Comparison of ENCODE assay signal across 7 cellular contexts in the genomic region with DNA sequence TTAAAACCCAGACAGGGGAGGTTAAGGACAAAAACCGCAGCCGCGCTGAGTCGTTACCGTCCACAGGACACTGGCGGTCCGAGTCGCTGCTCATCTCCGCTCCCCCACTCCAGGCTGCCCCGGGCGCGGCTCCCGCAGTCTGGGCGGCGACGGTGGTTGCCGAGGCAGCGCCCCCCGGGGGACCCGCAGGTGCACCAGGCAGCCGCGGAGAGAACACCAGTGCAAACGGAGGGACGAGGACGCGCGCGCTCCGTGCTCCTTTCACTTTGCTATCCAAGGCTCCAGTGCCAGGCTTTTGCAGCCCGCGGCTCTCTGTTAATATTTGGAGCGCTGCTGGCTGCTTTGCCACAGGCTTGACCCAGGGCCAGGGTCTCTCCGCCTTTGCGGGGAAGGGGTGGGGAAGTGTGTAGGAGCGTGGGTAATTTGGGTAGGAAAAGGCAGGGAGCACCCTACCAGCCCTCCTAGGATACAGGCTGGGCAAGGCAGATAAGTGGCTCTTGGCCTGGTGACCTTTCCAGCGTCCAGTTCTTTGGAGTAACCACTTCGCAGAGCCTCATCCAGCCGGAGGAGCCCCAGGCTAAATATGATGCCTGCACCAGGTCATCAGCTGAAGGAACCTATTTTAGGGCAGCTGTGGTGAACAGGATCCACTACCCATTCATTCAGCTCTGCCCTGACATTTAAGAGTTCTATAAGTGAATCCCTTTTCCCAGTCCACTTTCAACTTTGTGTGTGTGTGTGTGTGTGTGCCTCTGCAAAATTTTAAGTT. TPM values are rescaled to one million over a fixed set of nuclear protein-coding genes. Genes with fewer than 3 reads are reported as not detected.
A peak's percentile ranks its signal among the peaks of the same experiment; 100 is the strongest.
DNase-seq lines count a peak whose midpoint lies in the region; ATAC-seq, FAIRE-seq and TF ChIP-seq lines count a peak whose summit lies in the region.

A gene with protein sequence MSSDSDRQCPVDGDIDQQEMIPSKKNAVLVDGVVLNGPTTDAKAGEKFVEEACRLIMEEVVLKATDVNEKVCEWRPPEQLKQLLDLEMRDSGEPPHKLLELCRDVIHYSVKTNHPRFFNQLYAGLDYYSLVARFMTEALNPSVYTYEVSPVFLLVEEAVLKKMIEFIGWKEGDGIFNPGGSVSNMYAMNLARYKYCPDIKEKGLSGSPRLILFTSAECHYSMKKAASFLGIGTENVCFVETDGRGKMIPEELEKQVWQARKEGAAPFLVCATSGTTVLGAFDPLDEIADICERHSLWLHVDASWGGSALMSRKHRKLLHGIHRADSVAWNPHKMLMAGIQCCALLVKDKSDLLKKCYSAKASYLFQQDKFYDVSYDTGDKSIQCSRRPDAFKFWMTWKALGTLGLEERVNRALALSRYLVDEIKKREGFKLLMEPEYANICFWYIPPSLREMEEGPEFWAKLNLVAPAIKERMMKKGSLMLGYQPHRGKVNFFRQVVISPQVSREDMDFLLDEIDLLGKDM (minus strand): TSS at position 141 of the 769 bp plus-strand sequence. CDS start 47 bp downstream, at position 94.

- FAIRE-seq in bronchial epithelial cell (lab: Jason Lieb, UNC): no peak

- H2AFZ ChIP-seq in GM23248 (peak within 1 kb of the TSS; percentile 76), PC-3 (ENCODE audit: low read length) (peak within 1 kb of the TSS; percentile 87)

- no peaks in the 10 kb centered on the region for H3K36me3 Mint-ChIP-seq in stimulated activated naive B cell treated with anti-CD40 and anti-IgM and Interleukin-4, amounts not matched to agents 10 μg/mL and 1 μg/mL and 100 μg/mL, for 72 hours

- CTCF ChIA-PET in PC-3 (lab: Charles Lee): no interaction called here

- H3K4me1 Mint-ChIP-seq in stimulated activated naive B cell treated with anti-CD40 and anti-IgM and Interleukin-4, amounts not matched to agents 10 μg/mL and 1 μg/mL and 100 μg/mL, for 72 hours: peaks cover 11 to 18% of the 10 kb centered on the region in 2 donors

- POLR2A ChIA-PET in PC-3 (lab: Charles Lee; ENCODE audit: unreplicated experiment): no interaction called here

- H3K4me1 ChIP-seq in GM23248 (ENCODE audit: insufficient read depth) (no peaks in the 10 kb centered on the region), PC-3 (ENCODE audit: insufficient read depth, low read length) (peaks cover 5% of the 10 kb centered on the region; the same call in 1 of the 2 replicates), left lung (peaks cover 5 to 6% of the 10 kb centered on the region in 2 donors)

- peak; percentile 72 for DNase-seq in GM23248
- DNase-seq in PC-3: peak; percentile 36
- no peak for DNase-seq in bronchial epithelial cell (ENCODE audit: low read depth)
- peak; percentile 35 to 84 for DNase-seq in left lung
- peak; percentile 2 for DNase-seq in stimulated activated naive B cell treated with anti-CD40 and anti-IgM and Interleukin-4, amounts not matched to agents 10 μg/mL and 1 μg/mL and 100 μg/mL, for 72 hours
- DNase-seq in cerebellar cortex (ENCODE audit: low spot score): no peak

- H3K9me3 ChIP-seq in GM23248 (ENCODE audit: low read depth): no peaks in the 10 kb centered on the region
- no peaks in the 10 kb centered on the region for H3K9me3 ChIP-seq in PC-3 (ENCODE audit: low read length)
- no peaks in the 10 kb centered on the region for H3K9me3 ChIP-seq in left lung

- H3K27me3 ChIP-seq in GM23248 (replicated peaks; ENCODE audit: insufficient read depth) (0 out of 2 replicates have a peak, but pooled peaks cover 9% of the 10 kb centered on the region), PC-3 (ENCODE audit: low read length) (peaks cover 14% of the 10 kb centered on the region), bronchial epithelial cell (ENCODE audit: control insufficient read depth, insufficient read depth, low read length) (peaks cover 22% of the 10 kb centered on the region), left lung (peaks cover 25 to 32% of the 10 kb centered on the region in 2 donors)

- no peaks in the 10 kb centered on the region for H3K9me2 ChIP-seq in GM23248 (ENCODE audit: insufficient read depth)
- H3K9me2 ChIP-seq in PC-3 (replicated peaks; ENCODE audit: low read length): no peaks in the 10 kb centered on the region

- H3K27ac ChIP-seq in GM23248 (no peak within 1 kb of the TSS), PC-3 (ENCODE audit: low read length) (no peak within 1 kb of the TSS), left lung (no peak within 1 kb of the TSS)

- H3K9me3 Mint-ChIP-seq in stimulated activated naive B cell treated with anti-CD40 and anti-IgM and Interleukin-4, amounts not matched to agents 10 μg/mL and 1 μg/mL and 100 μg/mL, for 72 hours: no peaks in the 10 kb centered on the region

- no TSS peak for BruUV-seq in PC-3 (replicated peaks; lab: Mats Ljungman, UMichigan)

- H4K20me1 ChIP-seq in GM23248 (ENCODE audit: insufficient read depth): no peaks in the 10 kb centered on the region
- no peaks in the 10 kb centered on the region for H4K20me1 ChIP-seq in PC-3 (ENCODE audit: low read length)

- no peaks in the 10 kb centered on the region for H3F3A ChIP-seq in GM23248 (ENCODE audit: insufficient read depth)
- no peaks in the 10 kb centered on the region for H3F3A ChIP-seq in PC-3 (ENCODE audit: low read length, unreplicated experiment)

- peak within 1 kb of the TSS; percentile 76 for H3K4me3 Mint-ChIP-seq in stimulated activated naive B cell treated with anti-CD40 and anti-IgM and Interleukin-4, amounts not matched to agents 10 μg/mL and 1 μg/mL and 100 μg/mL, for 72 hours

- H3K9ac ChIP-seq in GM23248 (peak within 1 kb of the TSS; percentile 23), PC-3 (ENCODE audit: low read length) (no peak within 1 kb of the TSS)

- intact Hi-C loops in PC-3 (cut with micrococcal nuclease) (loop anchor here (5.0 kb wide), 1 partner anchor 117 kb away; no protein-coding TSS in a partner anchor), left lung (cut with DNase I) (no loop called here)

- H3K4me3 ChIP-seq in GM23248 (peak within 1 kb of the TSS; percentile 78), PC-3 (ENCODE audit: low read length) (peak within 1 kb of the TSS; percentile 79), bronchial epithelial cell (ENCODE audit: low read depth, low read length) (peak within 1 kb of the TSS; percentile 34), left lung (peak within 1 kb of the TSS; percentile 41 to 48)

- no peak; the same call in 1 of the 2 replicates for TF ChIP-seq CTCF in PC-3 (conservative IDR thresholded peaks at IDR 0.05; ENCODE audit: low read depth, low read length)
- TF ChIP-seq CTCF in bronchial epithelial cell (IDR thresholded peaks at IDR 0.05; ENCODE audit: insufficient read depth, low read length, severe bottlenecking): no peak
- TF ChIP-seq CTCF in left lung (IDR thresholded peaks at IDR 0.05): no peak

- peak within 1 kb of the TSS; percentile 77 for H3K4me2 ChIP-seq in GM23248 (ENCODE audit: unreplicated experiment)
- H3K4me2 ChIP-seq in PC-3 (ENCODE audit: low read length): peak within 1 kb of the TSS; percentile 90

- in situ Hi-C loops in GM23248 (cut with MboI): no loop called here

- H3K27me3 Mint-ChIP-seq in stimulated activated naive B cell treated with anti-CD40 and anti-IgM and Interleukin-4, amounts not matched to agents 10 μg/mL and 1 μg/mL and 100 μg/mL, for 72 hours: peaks cover 18 to 31% of the 10 kb centered on the region in 2 donors

- H3K27ac Mint-ChIP-seq in stimulated activated naive B cell treated with anti-CD40 and anti-IgM and Interleukin-4, amounts not matched to agents 10 μg/mL and 1 μg/mL and 100 μg/mL, for 72 hours: peak within 1 kb of the TSS; percentile 51

- WGBS in GM23248 (ENCODE audit: low coverage in 1 of 2, low lambda C conversion rate in 2 of 2, missing lambda C conversion rate in 2 of 2), 2 experiments: 7% methylated on average over 38 of the region's 38 CpGs

- H3K36me3 ChIP-seq in GM23248 (ENCODE audit: low read depth) (no peaks in the 10 kb centered on the region), PC-3 (ENCODE audit: low read depth, low read length) (no peaks in the 10 kb centered on the region), bronchial epithelial cell (ENCODE audit: control insufficient read depth, insufficient read depth, low read length) (no peaks in the 10 kb centered on the region), left lung (no peaks in the 10 kb centered on the region)

- no peaks in the 10 kb centered on the region for H3K79me2 ChIP-seq in GM23248 (ENCODE audit: insufficient read depth)
- H3K79me2 ChIP-seq in PC-3 (ENCODE audit: low read length): no peaks in the 10 kb centered on the region

- ATAC-seq in PC-3: peak; percentile 80
- ATAC-seq in left lung: peak; percentile 88
- ATAC-seq in stimulated activated naive B cell treated with anti-CD40 and anti-IgM and Interleukin-4, amounts not matched to agents 10 μg/mL and 1 μg/mL and 100 μg/mL, for 72 hours (replicated peaks): peak; percentile 60 to 69
- ATAC-seq in HG03565 (IDR thresholded peaks at IDR 0.05; ENCODE audit: unreplicated experiment): no peak

RNA-seq across cellular contexts. Expression of the gene that starts here (rescaled TPM):
- 0.13 TPM in 1 of 2 replicates, not detected in the other for total RNA-seq in GM23248 (2014; rRNA removed; shearing (Covaris generic))
- polyA plus RNA-seq in GM23248 (2016; fragmentation: Nextera tagmentation; extraction: Ambion mirVana): not detected in 2 replicates
- not detected in 2 replicates for total RNA-seq in PC-3 (2014; rRNA removed)
- not detected in 2 replicates for total RNA-seq in bronchial epithelial cell
- total RNA-seq in left lung: under 1 TPM in 1 of 2 donors, not detected in 1; 0.10 TPM

Comparison
In these comparisons a context has a peak if more than half of its experiments do, and no peak if none do; other contexts are left out.
1. Peak in DNase-seq, H3K4me3 ChIP-seq, H3K9ac ChIP-seq and H3K4me2 ChIP-seq in GM23248; RNA of the gene not detected or under 1 TPM.
2. Peak in DNase-seq, ATAC-seq, H3K4me3 ChIP-seq and H3K4me2 ChIP-seq in PC-3; RNA of the gene not detected or under 1 TPM.
3. Peak in DNase-seq, ATAC-seq and H3K4me3 ChIP-seq in left lung; RNA of the gene not detected or under 1 TPM.